8 cellular contexts compared by ENCODE assay signal in the genomic region with DNA sequence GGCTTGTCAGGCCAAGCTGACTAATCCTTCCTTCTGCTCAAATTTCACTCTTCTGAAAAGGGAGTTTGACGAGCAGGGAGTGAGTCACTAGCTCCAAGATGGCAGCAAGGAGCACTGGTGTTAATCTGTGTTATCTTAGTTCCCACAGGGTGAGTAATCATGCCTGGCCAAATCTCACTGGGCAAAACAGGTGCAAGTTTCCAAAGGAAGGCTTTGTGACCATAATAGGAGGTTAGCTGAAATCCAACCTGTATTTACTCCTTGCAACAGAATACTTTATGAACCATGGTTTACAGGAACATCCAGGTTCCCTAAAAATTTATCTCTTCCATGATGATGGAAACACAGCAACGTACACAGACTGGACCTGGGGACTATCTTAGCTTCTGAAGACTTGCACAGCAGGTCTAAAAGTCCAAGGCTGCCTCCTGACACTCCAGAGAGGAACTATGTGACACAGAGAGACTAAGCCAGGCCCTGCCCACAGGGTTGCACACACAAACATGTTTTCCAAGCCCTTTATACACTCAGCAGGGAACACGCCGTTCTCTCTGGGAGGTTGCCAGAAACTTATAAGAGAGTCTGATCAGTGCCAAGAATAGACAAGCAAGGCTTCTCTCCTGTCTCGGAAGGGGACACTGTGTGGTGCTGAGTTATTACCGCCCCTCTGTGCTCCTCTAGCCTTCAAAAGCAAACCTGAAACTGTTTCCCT. TPM values are rescaled to one million over a fixed set of nuclear protein-coding genes. Genes with fewer than 3 reads are reported as not detected.
DNase-seq lines count a peak whose midpoint lies in the region; ATAC-seq and TF ChIP-seq lines count a peak whose summit lies in the region.

No MANE protein-coding gene starts in this region.

- no peak for TF ChIP-seq CTCF in AG09309 (IDR thresholded peaks at IDR 0.05; ENCODE audit: control insufficient read depth, insufficient read depth, low read depth, low read length, missing control alignments)
- no peak for TF ChIP-seq CTCF in NB4 (IDR thresholded peaks at IDR 0.05; ENCODE audit: low read depth, low read length)
- TF ChIP-seq CTCF in brain microvascular endothelial cell (IDR thresholded peaks at IDR 0.05; ENCODE audit: low read depth, low read length, missing control alignments), result no peak
- no peak for TF ChIP-seq CTCF in spleen (IDR thresholded peaks at IDR 0.05 in 8 of 11, conservative IDR thresholded peaks at IDR 0.05 in 3 of 11)

- 44 to 63% (median 59%) methylated on average over 6 of the region's 6 CpGs for WGBS in spleen, 5 donors

- ATAC-seq in GM19395 (IDR thresholded peaks at IDR 0.05; ENCODE audit: unreplicated experiment), result no peak
- ATAC-seq in HG03095 (IDR thresholded peaks at IDR 0.05; ENCODE audit: unreplicated experiment), result no peak

- DNase-seq in AG09309 (ENCODE audit: low read depth), result peak; percentile 10
- peak; percentile 8 for DNase-seq in NB4 (ENCODE audit: low read depth)
- DNase-seq in brain microvascular endothelial cell, result peak; percentile 95
- DNase-seq in islet precursor cell, result peak; percentile 91
- DNase-seq in spleen, result no peak
- no peak for DNase-seq in COLO668 (lab: John Stamatoyannopoulos, UW; ENCODE audit: unreplicated experiment)

- H3K27me3 ChIP-seq in brain microvascular endothelial cell (replicated peaks) (no peaks in the 10 kb centered on the region), spleen (replicated peaks in 1 of 7) (no peaks in the 10 kb centered on the region)

- H3K4me3 ChIP-seq in AG09309 (ENCODE audit: control insufficient read depth, low read depth, low read length) (no peak overlapping the region), NB4 (ENCODE audit: low read depth, low read length) (no peak overlapping the region), brain microvascular endothelial cell (ENCODE audit: low read depth, low read length) (no peak overlapping the region), spleen (no peak overlapping the region)

- in situ Hi-C loops in brain microvascular endothelial cell (cut with HindIII; ENCODE audit: low pct_ligation_motif_present, low sequenced_read_pairs), result no loop called here

- peaks cover 0 to 38% (median 16%) of the 10 kb centered on the region in 6 donors for H3K4me1 ChIP-seq in spleen

- H3K27ac ChIP-seq in brain microvascular endothelial cell, result peak overlapping the region; percentile 76
- peak overlapping the region; percentile 9 to 85 (median 74) for H3K27ac ChIP-seq in spleen

- intact Hi-C loops in spleen (cut with DNase I; ENCODE audit: low total_unique reads), result loop anchor here (10.0 kb wide), 1 partner anchor 45 kb away; the partner anchor contains the start of gene PDK4

- TF ChIP-seq POLR2A in NB4 (IDR thresholded peaks at IDR 0.05; ENCODE audit: extremely low read depth, insufficient read length) (no peak), spleen (IDR thresholded peaks at IDR 0.05) (peak in 1 of 3 donors; percentile 18)

- no peaks in the 10 kb centered on the region for H3K9me3 ChIP-seq in spleen

- H3K36me3 ChIP-seq in brain microvascular endothelial cell (replicated peaks) (no peaks in the 10 kb centered on the region), spleen (no peaks in the 10 kb centered on the region)

RNA-seq across cellular contexts. Expression of gene PDK4, which starts 46.3 kb away (rescaled TPM):
- total RNA-seq in spleen, result 1,000 to 10,000 TPM in 1 of 7 donors, 100 to 1,000 TPM in 4, 10 to 100 TPM in 2; 42.1 to 1,055 (median 252) TPM
- 10 to 100 TPM; 21.1 to 48.9 (median 23.8) TPM for polyA plus RNA-seq in spleen

Comparison
In these comparisons a context has a peak if more than half of its experiments do, and no peak if none do; other contexts are left out.
1. DNase-seq: peak in AG09309 (single experiment), NB4 (single experiment), brain microvascular endothelial cell (single experiment) and islet precursor cell (single experiment); none in spleen (single experiment) and COLO668 (single experiment).